ENCODE assay signal across 24 cellular contexts in the genomic region with DNA sequence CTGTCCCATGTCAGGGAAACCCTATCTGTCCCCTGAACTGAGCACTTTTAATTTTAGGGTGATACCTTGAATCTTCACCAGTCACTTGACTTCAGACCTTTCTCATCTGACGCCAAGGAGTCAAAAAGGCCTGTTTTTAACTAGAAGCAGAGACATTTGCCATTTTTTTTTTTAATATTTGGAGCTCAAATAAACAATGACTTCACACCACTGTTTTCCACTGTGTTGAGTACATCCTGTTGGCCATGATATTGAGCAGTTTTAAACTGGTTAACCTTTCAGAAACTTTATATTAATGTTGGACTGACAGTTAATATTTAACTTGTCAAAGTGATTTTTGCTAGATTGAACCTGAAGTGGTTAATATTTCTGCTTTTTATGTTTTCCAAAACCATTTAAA. TPM values are rescaled to one million over a fixed set of nuclear protein-coding genes. Genes with fewer than 3 reads are reported as not detected.
A peak's percentile ranks its signal among the peaks of the same experiment; 100 is the strongest.
DNase-seq lines count a peak whose midpoint lies in the region; ATAC-seq and TF ChIP-seq lines count a peak whose summit lies in the region.
"Had no signal": no experiment of that assay in that cellular context is flagged by ENCODE, and none has a peak within 500 bp of the region (broad histone marks: within the 10 kb centered on the region; RNA-seq: fewer than 3 reads in every experiment).

No MANE protein-coding gene starts in this region.

- no peak overlapping the region for H3K56ac ChIP-seq in H9 (ENCODE audit: insufficient read length, low read depth, low read length)

- no peak overlapping the region for H2BK12ac ChIP-seq in H9 (ENCODE audit: insufficient read length, low read depth, low read length)

- no peaks in the 10 kb centered on the region for H3K27me3 ChIP-seq in H9 (ENCODE audit: insufficient read depth, low read length)
- no peaks in the 10 kb centered on the region for H3K27me3 ChIP-seq in right lobe of liver
- H3K27me3 ChIP-seq: suprapubic skin had no signal

- H3K4me3 ChIP-seq in right lobe of liver: no peak overlapping the region
- H3K4me3 ChIP-seq: GM12878, left ventricle myocardium inferior, skin epidermis, suprapubic skin had no signal

- H3K79me1 ChIP-seq in H9 (ENCODE audit: insufficient read depth, low read depth, low read length, poor library complexity, severe bottlenecking): peaks cover 12% of the 10 kb centered on the region

- no peak overlapping the region for H3K4ac ChIP-seq in H9 (ENCODE audit: low read depth, low read length)

- WGBS in H9 (ENCODE audit: extremely low coverage, insufficient read length, low lambda C conversion rate): no CpG with 5 or more reads among the region's 1 CpG
- WGBS in right lobe of liver (ENCODE audit: insufficient coverage, low coverage, low lambda C conversion rate, missing lambda C conversion rate): 27% methylated on average over 1 of the region's 1 CpG

- TF ChIP-seq POLR2A in right lobe of liver (IDR thresholded peaks at IDR 0.05): no peak
- no peak for TF ChIP-seq POLR2A in erythroblast (IDR thresholded peaks at IDR 0.05; ENCODE audit: low read length)

- no peak overlapping the region for H2BK120ac ChIP-seq in H9 (ENCODE audit: low read depth, low read length, poor library complexity, severe bottlenecking)

- no peaks in the 10 kb centered on the region for H3K4me1 ChIP-seq in H9 (ENCODE audit: insufficient read depth, low read length)
- peaks cover 0 to 64% (median 21%) of the 10 kb centered on the region in 4 donors for H3K4me1 ChIP-seq in right lobe of liver

- H3K4me1 Mint-ChIP-seq in H9: peaks cover 0 to 2% of the 10 kb centered on the region in 2 experiments; a peak in 2 of 4 replicates
- peaks cover 51% of the 10 kb centered on the region for H3K4me1 Mint-ChIP-seq in chondrocyte (ENCODE audit: low read depth)

- no peak overlapping the region for H4K91ac ChIP-seq in H9 (ENCODE audit: insufficient read length, low read depth, low read length)

- H2AK5ac ChIP-seq in H9 (ENCODE audit: insufficient read length, low read length): no peak overlapping the region

- no peak overlapping the region for H3T11ph ChIP-seq in H9 (ENCODE audit: low read length)

- no peaks in the 10 kb centered on the region for H3K9me3 Mint-ChIP-seq in H9
- H3K9me3 Mint-ChIP-seq in chondrocyte (ENCODE audit: low read depth): no peaks in the 10 kb centered on the region
- H3K9me3 Mint-ChIP-seq: activated T-cell treated with anti-CD3 and anti-CD28 coated beads, Interleukin-2, amount 50 U/mL, for 72 hours; neural crest cell had no signal

- intact Hi-C loops in right lobe of liver (cut with DNase I): no loop called here

- no peak overlapping the region for H3K4me2 ChIP-seq in H9 (ENCODE audit: insufficient read depth, insufficient read length, low read length)

- no peaks in the 10 kb centered on the region for H4K20me1 ChIP-seq in H9 (ENCODE audit: control insufficient read depth, insufficient read depth, insufficient read length)

- H3K79me2 ChIP-seq in H9 (ENCODE audit: insufficient read depth, low read length): peaks cover 4% of the 10 kb centered on the region; the same call in 1 of the 2 replicates

- peaks cover 1 to 15% (median 15%) of the 10 kb centered on the region in 3 experiments; a peak in 4 of 7 replicates for H3K36me3 Mint-ChIP-seq in H9 (ENCODE audit: insufficient read depth in 1 of 3, low read depth in 3 of 3)
- peaks cover 5% of the 10 kb centered on the region for H3K36me3 Mint-ChIP-seq in chondrocyte (ENCODE audit: low read depth)

- no peak overlapping the region for H3K9ac ChIP-seq in H9 (ENCODE audit: extremely low read depth, insufficient read length, low read length)

- H3K23ac ChIP-seq in H9 (ENCODE audit: insufficient read length, low read depth, low read length): no peak overlapping the region

- H2BK5ac ChIP-seq in H9 (ENCODE audit: insufficient read length, low read length): no peak overlapping the region

- H3K23me2 ChIP-seq in H9 (ENCODE audit: insufficient read length, low read depth, low read length, poor library complexity, severe bottlenecking): no peaks in the 10 kb centered on the region

- H2BK20ac ChIP-seq in H9 (ENCODE audit: low read depth, low read length, poor library complexity, severe bottlenecking): no peak overlapping the region

- no peak overlapping the region for H2BK15ac ChIP-seq in H9 (ENCODE audit: low read depth, low read length)

- DNase-seq in H9 (no peak), chondrocyte (ENCODE audit: low spot score) (no peak), right lobe of liver (no peak), renal cortical epithelial cell (ENCODE audit: low read depth) (peak; percentile 44), erythroblast (lab: John Stamatoyannopoulos, UW) (no peak)
- no peak for DNase-seq in activated CD4-positive, alpha-beta T cell treated with anti-CD3 and anti-CD28 coated beads, Interleukin-2, amount 50 U/mL, for 48 hours
- DNase-seq: activated CD4-positive, alpha-beta T cell treated with anti-CD3 and anti-CD28 coated beads for 48 hours; activated CD8-positive, alpha-beta memory T cell treated with anti-CD3 and anti-CD28 coated beads, Interleukin-2, amount 10 ng/mL, durations not matched to agents 7 days and 5 days; activated naive CD4-positive, alpha-beta T cell treated with Interleukin-2 at 50 U/mL for 16 hours; activated T-cell treated with anti-CD3 and anti-CD28 coated beads, Interleukin-2, amount 50 U/mL, for 72 hours; amniotic stem cell; C1 segment of cervical spinal cord; caudate nucleus; Karpas-422; left ventricle myocardium inferior; NCI-H1694 treated with DMSO at 0.1 percent for 48 hours; NCI-H526 treated with DMSO at 0.1 percent for 48 hours; RPMI8226 had no signal

- no peaks in the 10 kb centered on the region for H3K36me3 ChIP-seq in right lobe of liver
- H3K36me3 ChIP-seq: suprapubic skin had no signal

- H4K5ac ChIP-seq in H9 (ENCODE audit: insufficient read length, low read depth, low read length): no peak overlapping the region

- H3K27me3 Mint-ChIP-seq in H9 (ENCODE audit: low read depth): no peaks in the 10 kb centered on the region
- H3K27me3 Mint-ChIP-seq in chondrocyte (ENCODE audit: low read depth): no peaks in the 10 kb centered on the region
- H3K27me3 Mint-ChIP-seq: activated CD8-positive, alpha-beta memory T cell treated with anti-CD3 and anti-CD28 coated beads, Interleukin-2, amount 10 ng/mL, durations not matched to agents 7 days and 5 days had no signal

- H3K4me3 Mint-ChIP-seq in H9 (no peak overlapping the region), chondrocyte (ENCODE audit: unreplicated experiment) (no peak overlapping the region)
- H3K4me3 Mint-ChIP-seq: activated CD8-positive, alpha-beta memory T cell treated with anti-CD3 and anti-CD28 coated beads, Interleukin-2, amount 10 ng/mL, durations not matched to agents 7 days and 5 days; activated T-cell treated with anti-CD3 and anti-CD28 coated beads, Interleukin-2, amount 50 U/mL, for 72 hours; neural crest cell had no signal

- H3K9me3 ChIP-seq in H9 (ENCODE audit: control insufficient read depth, low read depth, low read length) (no peaks in the 10 kb centered on the region), right lobe of liver (no peaks in the 10 kb centered on the region)
- H3K9me3 ChIP-seq: left ventricle myocardium inferior, suprapubic skin had no signal

- ATAC-seq in right lobe of liver: peak; percentile 36 to 65 (median 52)
- no peak for ATAC-seq in SK-N-SH treated with all-trans-retinoic acid at 6 μM for 48 hours
- no peak for ATAC-seq in GM19324 (IDR thresholded peaks at IDR 0.05; ENCODE audit: low FRiP score, unreplicated experiment)
- ATAC-seq: activated CD8-positive, alpha-beta memory T cell treated with anti-CD3 and anti-CD28 coated beads, Interleukin-2, amount 10 ng/mL, durations not matched to agents 7 days and 5 days; activated T-cell treated with anti-CD3 and anti-CD28 coated beads, Interleukin-2, amount 50 U/mL, for 72 hours; GM12878 had no signal

- no peak overlapping the region for H4K8ac ChIP-seq in H9 (replicated peaks; ENCODE audit: insufficient read length, low read depth, low read length)

- no peak for TF ChIP-seq CTCF in H9 (conservative IDR thresholded peaks at IDR 0.05)
- no peak for TF ChIP-seq CTCF in chondrocyte (IDR thresholded peaks at IDR 0.05)
- peak in 1 of 4 donors; percentile 1 for TF ChIP-seq CTCF in right lobe of liver (IDR thresholded peaks at IDR 0.05)

- H3K27ac ChIP-seq in H9 (ENCODE audit: insufficient read length, low read depth, low read length): no peak overlapping the region
- H3K27ac ChIP-seq in right lobe of liver: peak overlapping the region; percentile 69 to 89 (median 84)
- H3K27ac ChIP-seq: suprapubic skin had no signal

- H2AFZ ChIP-seq in H9 (ENCODE audit: low read length): no peak overlapping the region

- H3K27ac Mint-ChIP-seq in H9: peak overlapping the region in 2 of 3 experiments; percentile 21 to 65; a peak in 3 of 7 replicates
- H3K27ac Mint-ChIP-seq in chondrocyte (ENCODE audit: unreplicated experiment): peak overlapping the region; percentile 57
- H3K27ac Mint-ChIP-seq: activated CD8-positive, alpha-beta memory T cell treated with anti-CD3 and anti-CD28 coated beads, Interleukin-2, amount 10 ng/mL, durations not matched to agents 7 days and 5 days; activated T-cell treated with anti-CD3 and anti-CD28 coated beads, Interleukin-2, amount 50 U/mL, for 72 hours had no signal

- no peak overlapping the region for H3K14ac ChIP-seq in H9 (ENCODE audit: insufficient read depth, low read length)

- H3K18ac ChIP-seq in H9 (ENCODE audit: insufficient read length, low read depth, low read length): no peak overlapping the region

TF ChIP-seq in SK-N-SH treated with all-trans-retinoic acid at 6 μM for 48 hours, 23 proteins besides CTCF, POLR2A, EP300 and RAD21 (continues in another document):
- TF ChIP-seq BACH2 (CRISPR knock-in tag; IDR thresholded peaks at IDR 0.05; ENCODE audit: borderline replicate concordance): no peak

RNA-seq across cellular contexts. Expression of gene DAG1, which starts 28.2 kb away (rescaled TPM):
- total RNA-seq in H9 (2021) (93.0 and 94.0 TPM in 2 replicates), chondrocyte (147 to 156 TPM (median 149 TPM) in 3 replicates), right lobe of liver (10 to 100 TPM; 54.5 to 92.5 (median 65.2) TPM), renal cortical epithelial cell (37.9 and 87.8 TPM in 2 replicates)

RNA-seq across cellular contexts. Expression of gene BSN, which starts 56.0 kb away (rescaled TPM):
- total RNA-seq in H9 (2021) (1.9 and 2.4 TPM in 2 replicates), chondrocyte (0.77 to 0.82 TPM (median 0.77 TPM) in 3 replicates), right lobe of liver (under 1 TPM; 0.31 to 0.68 (median 0.50) TPM), renal cortical epithelial cell (0.25 TPM in 1 of 2 replicates, not detected in the other)

Comparison
In these comparisons a context has a peak if more than half of its experiments do, and no peak if none do; other contexts are left out.
1. ATAC-seq: peak in right lobe of liver (4 of 4); none in SK-N-SH treated with all-trans-retinoic acid at 6 μM for 48 hours (single experiment) and GM19324 (single experiment).